In genomic region chr6:65202738-65203137, GRCh38 we compare ENCODE assay signal across 20 cellular contexts.
DNase-seq lines count a peak whose midpoint lies in the region; ATAC-seq lines count a peak whose summit lies in the region.
"Had no signal": no experiment of that assay in that cellular context is flagged by ENCODE, and none has a peak within 500 bp of the region (broad histone marks: within the 10 kb centered on the region; RNA-seq: fewer than 3 reads in every experiment).

No MANE protein-coding gene starts in this region.

- H3K4me2 ChIP-seq in BLaER1 (peak overlapping the region; percentile 61), mesenchymal stem cell (ENCODE audit: low read length, poor library complexity, severe bottlenecking) (no peak overlapping the region)
- H3K4me2 ChIP-seq: A549 had no signal

- H3K23ac ChIP-seq in mesenchymal stem cell (ENCODE audit: low read length in 2 of 2), result no peak overlapping the region

- H3K27me3 ChIP-seq in BLaER1, result no peaks in the 10 kb centered on the region
- no peaks in the 10 kb centered on the region for H3K27me3 ChIP-seq in mesenchymal stem cell (ENCODE audit: control insufficient read depth in 1 of 2, insufficient read depth in 1 of 2, low read length in 2 of 2)
- H3K27me3 ChIP-seq in aorta (ENCODE audit: control insufficient read depth in 1 of 2, insufficient read depth in 2 of 2, low read length in 1 of 2), result no peaks in the 10 kb centered on the region

- no peak overlapping the region for H4K8ac ChIP-seq in mesenchymal stem cell (ENCODE audit: low read length)

- H2BK5ac ChIP-seq in mesenchymal stem cell (ENCODE audit: low read depth, low read length, poor library complexity, severe bottlenecking), result no peak overlapping the region

- H4K91ac ChIP-seq in mesenchymal stem cell (ENCODE audit: low read length), result peak overlapping the region; percentile 16

- H3K27ac ChIP-seq in BLaER1, result no peak overlapping the region
- H3K27ac ChIP-seq in mesenchymal stem cell (ENCODE audit: low read length, poor library complexity, severe bottlenecking), result no peak overlapping the region
- no peak overlapping the region for H3K27ac ChIP-seq in aorta (ENCODE audit: low read depth in 1 of 2, low read length in 2 of 2)
- H3K27ac ChIP-seq: A549 had no signal

- ATAC-seq in aorta (ENCODE audit: low FRiP score) (peak; percentile 36), HG03280 (IDR thresholded peaks at IDR 0.05; ENCODE audit: unreplicated experiment) (no peak)
- ATAC-seq: A549, GM12878 had no signal

- H3K4me3 ChIP-seq in BLaER1 (no peak overlapping the region), mesenchymal stem cell (ENCODE audit: insufficient read depth in 1 of 2, low read depth in 1 of 2, low read length in 2 of 2) (no peak overlapping the region), aorta (ENCODE audit: low read length in 2 of 2) (no peak overlapping the region)
- H3K4me3 ChIP-seq: A549, GM12878 had no signal

- no peak overlapping the region for H2AFZ ChIP-seq in mesenchymal stem cell (ENCODE audit: low read depth, low read length)

- H3K14ac ChIP-seq in mesenchymal stem cell (ENCODE audit: low read length in 2 of 2), result no peak overlapping the region

- no peak overlapping the region for H2BK12ac ChIP-seq in mesenchymal stem cell (ENCODE audit: low read length in 2 of 2)

- H2BK120ac ChIP-seq in mesenchymal stem cell (ENCODE audit: low read depth, low read length), result no peak overlapping the region

- DNase-seq in HT1080 (ENCODE audit: low read depth), result peak; percentile 1
- no peak for DNase-seq in mesenchymal stem cell
- no peak for DNase-seq in aorta
- DNase-seq in NCI-H1930 (lab: John Stamatoyannopoulos, UW), result no peak
- no peak for DNase-seq in stimulated activated CD4-positive, alpha-beta T cell treated with anti-CD3 and anti-CD28 coated beads, Interleukin-4, amount 100 ng/mL, for 1 hour
- DNase-seq: 8988T; ACHN; CD4-positive, alpha-beta T cell; CD8-positive, alpha-beta memory T cell; DMS 273 treated with DMSO at 0.1 percent for 48 hours; DMS79; EL; GDM1; GOT3; H7; HCEC 1CT had no signal

- H3K9ac ChIP-seq in BLaER1 (no peak overlapping the region), mesenchymal stem cell (ENCODE audit: low read length) (no peak overlapping the region)

- H3K36me3 ChIP-seq in BLaER1, result no peaks in the 10 kb centered on the region
- H3K36me3 ChIP-seq in mesenchymal stem cell (ENCODE audit: control insufficient read depth in 1 of 2, insufficient read depth in 2 of 2, low read depth in 1 of 2, low read length in 2 of 2), result no peaks in the 10 kb centered on the region
- no peaks in the 10 kb centered on the region for H3K36me3 ChIP-seq in aorta (ENCODE audit: control insufficient read depth in 1 of 2, insufficient read depth in 2 of 2, low read length in 1 of 2)

- no peak overlapping the region for H3K18ac ChIP-seq in mesenchymal stem cell (ENCODE audit: low read depth in 1 of 2, low read length in 2 of 2)

- WGBS in mesenchymal stem cell, result 90% methylated on average over 2 of the region's 2 CpGs
- 83 to 87% methylated on average over 2 of the region's 2 CpGs for WGBS in aorta, 2 donors

- no peak overlapping the region for H2BK15ac ChIP-seq in mesenchymal stem cell (ENCODE audit: low read depth, poor library complexity, severe bottlenecking)

- H3K4me1 ChIP-seq in BLaER1 (peaks cover 9% of the 10 kb centered on the region), mesenchymal stem cell (ENCODE audit: control insufficient read depth, insufficient read depth, low read depth, low read length) (peaks cover 8% of the 10 kb centered on the region), aorta (ENCODE audit: control insufficient read depth in 1 of 2, insufficient read depth in 2 of 2, low read length in 2 of 2) (no peaks in the 10 kb centered on the region)
- H3K4me1 ChIP-seq: A549 had no signal

- intact Hi-C loops in aorta (cut with DNase I), result no loop called here

- H3K9me3 ChIP-seq in BLaER1 (no peaks in the 10 kb centered on the region), mesenchymal stem cell (ENCODE audit: control insufficient read depth, low read length) (no peaks in the 10 kb centered on the region), aorta (ENCODE audit: control insufficient read depth, low read length) (peaks cover 6% of the 10 kb centered on the region)
- H3K9me3 ChIP-seq: A549 had no signal

- H3K79me1 ChIP-seq in mesenchymal stem cell (replicated peaks; ENCODE audit: low read length, poor library complexity, severe bottlenecking), result no peaks in the 10 kb centered on the region

- H3K4ac ChIP-seq in mesenchymal stem cell (ENCODE audit: low read depth in 1 of 2, low read length in 2 of 2), result peak overlapping the region in 1 of 2 experiments; percentile 68

- H4K20me1 ChIP-seq in BLaER1, result no peaks in the 10 kb centered on the region

- peak overlapping the region; percentile 14 for H2AK5ac ChIP-seq in mesenchymal stem cell (ENCODE audit: low read length, severe bottlenecking)
